9 cellular contexts compared by ENCODE assay signal in genomic region chr3:161890147-161890625, GRCh38.
A peak's percentile ranks its signal among the peaks of the same experiment; 100 is the strongest.
DNase-seq lines count a peak whose midpoint lies in the region; TF ChIP-seq lines count a peak whose summit lies in the region.
"Had no signal": no experiment of that assay in that cellular context is flagged by ENCODE, and none has a peak within 500 bp of the region (broad histone marks: within the 10 kb centered on the region; RNA-seq: fewer than 3 reads in every experiment).

No MANE protein-coding gene starts in this region.

- peaks cover 34% of the 10 kb centered on the region for H3K9me3 Mint-ChIP-seq in nephron progenitor cell

- H3K4me3 ChIP-seq in MG63 (no peak overlapping the region), vagina (no peak overlapping the region)

- H3K9me3 ChIP-seq in MG63, result no peaks in the 10 kb centered on the region
- no peaks in the 10 kb centered on the region for H3K9me3 ChIP-seq in vagina
- H3K9me3 ChIP-seq: neutrophil had no signal

- no peak overlapping the region for H3K27ac Mint-ChIP-seq in nephron progenitor cell

- H3K27ac ChIP-seq in vagina, result no peak overlapping the region
- H3K27ac ChIP-seq: neutrophil had no signal

- no peaks in the 10 kb centered on the region for H3K4me1 ChIP-seq in vagina

- intact Hi-C loops in vagina (cut with DNase I), result no loop called here

- DNase-seq in DMS53 (lab: John Stamatoyannopoulos, UW) (peak; percentile 41), MG63 (peak; percentile 74), dermis blood vessel endothelial cell (peak; percentile 70), nephron progenitor cell (peak; percentile 6), retina (no peak), NCI-H446 treated with DMSO at 0.1 percent for 48 hours (lab: John Stamatoyannopoulos, UW) (no peak), vagina (ENCODE audit: extremely low spot score in 2 of 2) (no peak)
- DNase-seq in effector CD8-positive, alpha-beta T cell (lab: John Stamatoyannopoulos, UW), result no peak

- H3K4me3 Mint-ChIP-seq in nephron progenitor cell, result no peak overlapping the region

- no peaks in the 10 kb centered on the region for H3K27me3 Mint-ChIP-seq in nephron progenitor cell (ENCODE audit: low read depth, poor library complexity)

- H3K36me3 ChIP-seq in MG63 (no peaks in the 10 kb centered on the region), vagina (no peaks in the 10 kb centered on the region)
- H3K36me3 ChIP-seq: neutrophil had no signal

- no peaks in the 10 kb centered on the region for H3K36me3 Mint-ChIP-seq in nephron progenitor cell (ENCODE audit: low read depth)

- no peaks in the 10 kb centered on the region for H3K27me3 ChIP-seq in MG63
- H3K27me3 ChIP-seq in vagina, result no peaks in the 10 kb centered on the region
- H3K27me3 ChIP-seq: neutrophil had no signal

- TF ChIP-seq CTCF in nephron progenitor cell (IDR thresholded peaks at IDR 0.05), result no peak
- TF ChIP-seq CTCF in vagina (IDR thresholded peaks at IDR 0.05), result no peak

- H3K4me1 Mint-ChIP-seq in nephron progenitor cell, result no peaks in the 10 kb centered on the region

- no peak for TF ChIP-seq POLR2A in vagina (IDR thresholded peaks at IDR 0.05)

Comparison
In these comparisons a context has a peak if more than half of its experiments do, and no peak if none do; other contexts are left out.
1. DNase-seq: peak in DMS53 (single experiment), MG63 (single experiment), dermis blood vessel endothelial cell (single experiment) and nephron progenitor cell (single experiment); none in retina (single experiment), NCI-H446 treated with DMSO at 0.1 percent for 48 hours (single experiment), vagina (0 of 2) and effector CD8-positive, alpha-beta T cell (single experiment).